1 cellular context compared by ENCODE assay signal in genomic region chr11:66904981-66905521, GRCh38.
TF ChIP-seq lines count a peak whose summit lies in the region.

No MANE protein-coding gene starts in this region.

TF ChIP-seq in GM23338, 12 proteins besides CTCF, POLR2A, EP300 and RAD21:
- TF ChIP-seq ZNF462 (CRISPR knock-in tag; IDR thresholded peaks at IDR 0.05): no peak
- TF ChIP-seq ZNF114 (CRISPR knock-in tag; IDR thresholded peaks at IDR 0.05): no peak
- TF ChIP-seq ETS1 (IDR thresholded peaks at IDR 0.05): no peak
- no peak for TF ChIP-seq STAT1 (IDR thresholded peaks at IDR 0.05; ENCODE audit: unreplicated experiment)
- no peak for TF ChIP-seq EZH2 (IDR thresholded peaks at IDR 0.05; ENCODE audit: low read depth, unreplicated experiment)
- TF ChIP-seq ZNF331 (CRISPR knock-in tag; IDR thresholded peaks at IDR 0.05; ENCODE audit: low read depth): no peak
- TF ChIP-seq EZH2phosphoT487 (IDR thresholded peaks at IDR 0.05; ENCODE audit: unreplicated experiment): no peak
- TF ChIP-seq REST (IDR thresholded peaks at IDR 0.05; ENCODE audit: unreplicated experiment): no peak
- TF ChIP-seq POLR2AphosphoS5 (IDR thresholded peaks at IDR 0.05; ENCODE audit: low read depth): no peak
- no peak for TF ChIP-seq CREB1 (CRISPR knock-in tag; IDR thresholded peaks at IDR 0.05; ENCODE audit: low read depth)
- TF ChIP-seq JUNB (IDR thresholded peaks at IDR 0.05; ENCODE audit: unreplicated experiment): no peak
- no peak for TF ChIP-seq NANOG (IDR thresholded peaks at IDR 0.05; ENCODE audit: borderline replicate concordance)
